Comparison of ENCODE assay signal across 16 cellular contexts in genomic region chr6:157260735-157261134, GRCh38.
"Had no signal": no experiment of that assay in that cellular context is flagged by ENCODE, and none has a peak within 500 bp of the region (broad histone marks: within the 10 kb centered on the region; RNA-seq: fewer than 3 reads in every experiment).

No MANE protein-coding gene starts in this region.

- H3K9me3 ChIP-seq: breast epithelium, colonic mucosa, heart left ventricle, psoas muscle, tibial artery had no signal

- H3K4me3 ChIP-seq: breast epithelium, colonic mucosa, dorsolateral prefrontal cortex, heart left ventricle, psoas muscle, tibial artery had no signal

- H3K27ac ChIP-seq: breast epithelium, colonic mucosa, dorsolateral prefrontal cortex, heart left ventricle, psoas muscle, tibial artery had no signal

- H3K4me1 ChIP-seq: breast epithelium, colonic mucosa had no signal

- ATAC-seq: activated naive CD4-positive, alpha-beta T cell treated with anti-CD3 and anti-CD28 coated beads, Interleukin-2, amount 50 U/mL, for 72 hours; activated T-cell treated with anti-CD3 and anti-CD28 coated beads, Interleukin-2, amount 50 U/mL, for 72 hours; effector memory CD8-positive, alpha-beta T cell; heart left ventricle; left cardiac atrium; natural killer cell treated with Interleukin-12 subunit alpha and Interleukin-12 subunit beta and Interleukin-15 and Interleukin-18, amount 100 ng/mL, for 72 hours; psoas muscle; right cardiac atrium had no signal

- H3K36me3 ChIP-seq: breast epithelium, colonic mucosa, heart left ventricle, tibial artery had no signal

- H3K27me3 ChIP-seq: breast epithelium, colonic mucosa, dorsolateral prefrontal cortex, heart left ventricle, tibial artery had no signal

- DNase-seq: activated CD4-positive, alpha-beta memory T cell treated with anti-CD3 and anti-CD28 coated beads for 36 hours; activated CD4-positive, alpha-beta T cell treated with anti-CD3 and anti-CD28 coated beads for 48 hours; activated T-cell treated with anti-CD3 and anti-CD28 coated beads, Interleukin-2, amount 50 U/mL, for 72 hours; colonic mucosa; effector memory CD8-positive, alpha-beta T cell; heart left ventricle; left cardiac atrium; psoas muscle; right cardiac atrium; stimulated activated CD4-positive, alpha-beta T cell treated with anti-CD3 and anti-CD28 coated beads, Interleukin-1b, Interleukin-23, amount 100 ng/mL, for 48 hours; substantia nigra; tibial artery had no signal
